Comparison of ENCODE assay signal across 15 cellular contexts in genomic region chr11:68446046-68446725, GRCh38. TPM values are rescaled to one million over a fixed set of nuclear protein-coding genes. Genes with fewer than 3 reads are reported as not detected.
DNase-seq lines count a peak whose midpoint lies in the region; ATAC-seq and TF ChIP-seq lines count a peak whose summit lies in the region.
"Had no signal": no experiment of that assay in that cellular context is flagged by ENCODE, and none has a peak within 500 bp of the region (broad histone marks: within the 10 kb centered on the region; RNA-seq: fewer than 3 reads in every experiment).

No MANE protein-coding gene starts in this region.

- H3K27me3 ChIP-seq in left ventricle myocardium inferior (ENCODE audit: low read depth) (no peaks in the 10 kb centered on the region), lower lobe of right lung (ENCODE audit: low read depth) (no peaks in the 10 kb centered on the region), sigmoid colon (no peaks in the 10 kb centered on the region)
- H3K27me3 ChIP-seq: SJSA1 had no signal

- peak; percentile 26 for ATAC-seq in Right ventricle myocardium superior (ENCODE audit: poor library complexity)
- peak; percentile 29 to 31 for ATAC-seq in lower lobe of right lung

- H3K36me3 ChIP-seq in left ventricle myocardium inferior (peaks cover 52% of the 10 kb centered on the region), lower lobe of right lung (peaks cover 40% of the 10 kb centered on the region), sigmoid colon (peaks cover 0 to 35% (median 4%) of the 10 kb centered on the region in 4 donors)

- CTCF ChIA-PET in RWPE1 (lab: Yijun Ruan, JAX) = interaction anchor here (0.7 kb wide), 1 partner anchor 712 kb away, joined by 3 read pairs; no protein-coding TSS in a partner anchor

- WGBS in sigmoid colon, 2 donors = 85 to 92% methylated on average over 18 of the region's 18 CpGs

- TF ChIP-seq EP300 in sigmoid colon (IDR thresholded peaks at IDR 0.05) = no peak

- POLR2A ChIA-PET in RWPE1 (lab: Yijun Ruan, JAX; ENCODE audit: low non-redundant PET) = no interaction called here

- TF ChIP-seq CTCF in left ventricle myocardium inferior (IDR thresholded peaks at IDR 0.05; ENCODE audit: borderline replicate concordance) (no peak), RWPE1 (conservative IDR thresholded peaks at IDR 0.05; ENCODE audit: low read depth) (no peak), lower lobe of right lung (IDR thresholded peaks at IDR 0.05) (no peak), sigmoid colon (IDR thresholded peaks at IDR 0.05) (no peak)

- H3K27ac ChIP-seq in left ventricle myocardium inferior (replicated peaks) (no peak overlapping the region), RWPE1 (peak overlapping the region; percentile 9), lower lobe of right lung (no peak overlapping the region), sigmoid colon (peak overlapping the region in 3 of 4 donors; percentile 68 to 75 (median 71))
- H3K27ac ChIP-seq: C4-2B, HL-60, SJSA1 had no signal

- H3K4me3 ChIP-seq in left ventricle myocardium inferior (no peak overlapping the region), lower lobe of right lung (no peak overlapping the region), sigmoid colon (no peak overlapping the region)
- H3K4me3 ChIP-seq: SJSA1 had no signal

- H3K9me3 ChIP-seq in left ventricle myocardium inferior (replicated peaks) (no peaks in the 10 kb centered on the region), lower lobe of right lung (no peaks in the 10 kb centered on the region), sigmoid colon (no peaks in the 10 kb centered on the region)
- H3K9me3 ChIP-seq: SJSA1 had no signal

- DNase-seq in Right ventricle myocardium superior (peak; percentile 39), left ventricle myocardium inferior (no peak), RWPE1 (ENCODE audit: low spot score) (no peak), lower lobe of right lung (peak; percentile 42), sigmoid colon (no peak), GF-D8 (lab: John Stamatoyannopoulos, UW) (no peak), NCI-H1436 treated with DMSO at 0.1 percent for 48 hours (lab: John Stamatoyannopoulos, UW) (no peak), NCI-H2081 (lab: John Stamatoyannopoulos, UW) (no peak)
- DNase-seq: EL, NCI-H187 treated with DMSO at 0.1 percent for 48 hours, NCI-H69, RPMI8226 had no signal

- intact Hi-C loops in Right ventricle myocardium superior (cut with DNase I) = loop anchor here (5.0 kb wide), 1 partner anchor 189 kb away; no protein-coding TSS in a partner anchor
- intact Hi-C loops in left ventricle myocardium inferior (cut with micrococcal nuclease) = loop anchor here (10.0 kb wide), 1 partner anchor 191 kb away; no protein-coding TSS in a partner anchor
- intact Hi-C loops in lower lobe of right lung (cut with DNase I) = no loop called here
- intact Hi-C loops in sigmoid colon (cut with DNase I) = loop anchor here (10.0 kb wide), 1 partner anchor 61 kb away; no protein-coding TSS in a partner anchor

- TF ChIP-seq POLR2A in sigmoid colon (IDR thresholded peaks at IDR 0.05) = no peak

- H3K4me1 ChIP-seq in left ventricle myocardium inferior (peaks cover 17% of the 10 kb centered on the region), lower lobe of right lung (peaks cover 6% of the 10 kb centered on the region), sigmoid colon (peaks cover 0 to 34% (median 16%) of the 10 kb centered on the region in 4 donors)

RNA-seq across cellular contexts. Expression of gene PPP6R3, which starts 14.4 kb away (rescaled TPM):
- total RNA-seq in Right ventricle myocardium superior (73.9 TPM), left ventricle myocardium inferior (78.8 TPM), lower lobe of right lung (98.0 TPM), sigmoid colon (100 to 1,000 TPM; 133 to 157 (median 146) TPM)
- 10 to 100 TPM; 24.0 to 39.4 (median 31.0) TPM for polyA plus RNA-seq in sigmoid colon

Comparison
In these comparisons a context has a peak if more than half of its experiments do, and no peak if none do; other contexts are left out.
1. DNase-seq: peak in Right ventricle myocardium superior (single experiment) and lower lobe of right lung (single experiment); none in left ventricle myocardium inferior (single experiment), RWPE1 (single experiment), sigmoid colon (single experiment), GF-D8 (single experiment), NCI-H1436 treated with DMSO at 0.1 percent for 48 hours (single experiment) and NCI-H2081 (0 of 2).
2. H3K27ac ChIP-seq: peak in RWPE1 (single experiment) and sigmoid colon (3 of 4); none in left ventricle myocardium inferior (single experiment) and lower lobe of right lung (single experiment).